In the genomic region with DNA sequence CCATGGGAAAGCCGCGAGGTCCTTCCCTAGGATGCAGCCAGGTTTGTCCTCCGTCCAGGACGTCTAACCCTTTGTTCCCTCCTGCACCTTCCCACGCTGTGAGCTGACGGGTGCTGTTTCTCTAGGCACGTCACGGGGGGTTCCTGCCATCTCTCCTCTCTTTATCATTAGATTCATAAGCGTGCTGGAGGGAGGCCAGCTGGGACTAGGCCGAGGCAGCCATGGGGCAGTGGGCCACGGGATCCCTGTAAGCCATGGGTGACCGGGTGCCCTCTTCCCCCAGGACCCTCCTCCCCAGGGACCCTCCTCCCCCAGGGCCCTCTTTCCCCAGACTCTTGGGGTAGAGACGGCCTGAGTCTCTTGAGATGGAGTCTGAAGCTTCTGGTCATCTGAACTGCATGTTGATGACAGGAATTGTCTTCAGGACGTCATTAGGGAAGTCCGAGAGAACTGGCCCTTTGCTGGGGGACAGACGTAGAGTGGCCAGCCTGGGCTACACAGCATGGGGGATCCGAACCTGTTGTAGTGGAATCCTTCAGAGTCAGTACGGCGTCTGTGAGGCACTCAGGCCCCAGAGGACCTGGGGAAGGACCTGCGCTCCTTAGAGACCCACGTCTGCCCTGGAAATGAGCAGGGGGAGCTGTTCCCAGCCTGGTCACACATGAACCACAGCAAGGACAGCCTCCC, we compare ENCODE assay signal across 21 cellular contexts.
"Had no signal": no experiment of that assay in that cellular context is flagged by ENCODE, and none has a peak within 500 bp of the region (broad histone marks: within the 10 kb centered on the region; RNA-seq: fewer than 3 reads in every experiment).

No MANE protein-coding gene starts in this region.

- DNase-seq: activated CD4-positive, alpha-beta T cell treated with anti-CD3 and anti-CD28 coated beads, Interleukin-2, amount 50 U/mL, for 4 hours; activated CD4-positive, CD25-positive, alpha-beta regulatory T cell treated with anti-CD3 and anti-CD28 coated beads, Interleukin-2, amount 50 U/mL, for 72 hours; activated naive CD4-positive, alpha-beta T cell; activated naive CD8-positive, alpha-beta T cell treated with anti-CD3 and anti-CD28 coated beads, Interleukin-2, amount 50 U/mL, for 24 hours; activated T-cell treated with anti-CD3 and anti-CD28 coated beads for 4 hours; anterior cingulate cortex; central memory CD4-positive, alpha-beta T cell; colonic mucosa; endodermal cell; foreskin keratinocyte; left cardiac atrium; mesenchymal stem cell; naive B cell; ovary; trophoblast cell had no signal

- ATAC-seq: activated naive CD8-positive, alpha-beta T cell treated with anti-CD3 and anti-CD28 coated beads, Interleukin-2, amount 50 U/mL, for 24 hours; foreskin keratinocyte; left cardiac atrium; mucosa of descending colon had no signal

- H3K36me3 Mint-ChIP-seq: brain, naive B cell, neural progenitor cell had no signal

- H3K4me3 Mint-ChIP-seq: activated naive CD8-positive, alpha-beta T cell treated with anti-CD3 and anti-CD28 coated beads, Interleukin-2, amount 50 U/mL, for 24 hours; brain; endodermal cell; naive B cell; neural progenitor cell; stimulated activated naive CD8-positive, alpha-beta T cell treated with anti-CD3 and anti-CD28 coated beads, Interleukin-15, Interleukin-2, amounts not matched to agents 100 ng/mL and 50 ng/mL, for 24 hours had no signal

- H2AFZ ChIP-seq: hepatocyte, neural progenitor cell had no signal

- H3K4me1 Mint-ChIP-seq: brain, neural progenitor cell had no signal

- H3K27ac Mint-ChIP-seq: activated naive CD8-positive, alpha-beta T cell treated with anti-CD3 and anti-CD28 coated beads, Interleukin-2, amount 50 U/mL, for 24 hours; brain; endodermal cell; neural progenitor cell; stimulated activated naive CD8-positive, alpha-beta T cell treated with anti-CD3 and anti-CD28 coated beads, Interleukin-15, Interleukin-2, amounts not matched to agents 100 ng/mL and 50 ng/mL, for 24 hours had no signal

- H3K4me3 ChIP-seq: colonic mucosa, hepatocyte, mucosa of descending colon, neural progenitor cell, ovary had no signal

- H3K4me2 ChIP-seq: hepatocyte, neural progenitor cell had no signal

- H3K27ac ChIP-seq: colonic mucosa, epithelial cell of prostate, foreskin keratinocyte, hepatocyte, neural progenitor cell, ovary had no signal

- H3K36me3 ChIP-seq: colonic mucosa, neural progenitor cell, ovary had no signal

- H3K4me1 ChIP-seq: colonic mucosa, foreskin keratinocyte, neural progenitor cell had no signal

- H3K9ac ChIP-seq: neural progenitor cell had no signal

- H3K9me3 Mint-ChIP-seq: activated naive CD8-positive, alpha-beta T cell treated with anti-CD3 and anti-CD28 coated beads, Interleukin-2, amount 50 U/mL, for 24 hours; brain; endodermal cell; naive B cell; neural progenitor cell; stimulated activated naive CD8-positive, alpha-beta T cell treated with anti-CD3 and anti-CD28 coated beads, Interleukin-15, Interleukin-2, amounts not matched to agents 100 ng/mL and 50 ng/mL, for 24 hours had no signal

- H3K27me3 Mint-ChIP-seq: activated naive CD8-positive, alpha-beta T cell treated with anti-CD3 and anti-CD28 coated beads, Interleukin-2, amount 50 U/mL, for 24 hours; stimulated activated naive CD8-positive, alpha-beta T cell treated with anti-CD3 and anti-CD28 coated beads, Interleukin-15, Interleukin-2, amounts not matched to agents 100 ng/mL and 50 ng/mL, for 24 hours had no signal

- H3K9me3 ChIP-seq: colonic mucosa, mucosa of descending colon, ovary had no signal

- H3K27me3 ChIP-seq: colonic mucosa, foreskin keratinocyte, hepatocyte, neural progenitor cell, ovary had no signal
